22 cellular contexts compared by ENCODE assay signal in the genomic region with DNA sequence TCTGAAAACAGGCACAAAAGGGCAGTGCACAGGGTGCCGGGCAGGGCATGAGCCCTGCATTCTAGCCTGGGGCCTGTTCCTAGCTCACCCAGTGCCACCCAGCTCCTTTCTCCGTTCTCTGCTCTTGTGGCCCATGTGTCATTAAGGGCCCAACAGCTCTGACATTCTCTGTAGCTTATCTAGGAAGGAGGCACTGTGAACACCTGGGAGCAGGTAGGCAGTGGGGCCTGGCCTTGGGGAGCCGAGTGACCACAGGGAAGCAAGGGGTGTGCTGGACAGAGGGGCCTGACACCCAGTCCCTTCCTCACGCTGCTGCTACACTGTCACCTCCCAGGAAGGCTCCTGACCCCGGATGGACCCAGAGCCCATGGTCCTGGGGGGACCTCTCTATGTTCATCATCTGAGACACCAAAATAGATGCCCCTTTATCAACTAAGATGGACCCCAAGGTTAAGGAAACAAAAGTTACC. TPM values are rescaled to one million over a fixed set of nuclear protein-coding genes. Genes with fewer than 3 reads are reported as not detected.
A peak's percentile ranks its signal among the peaks of the same experiment; 100 is the strongest.
DNase-seq lines count a peak whose midpoint lies in the region; ATAC-seq and TF ChIP-seq lines count a peak whose summit lies in the region.
"Had no signal": no experiment of that assay in that cellular context is flagged by ENCODE, and none has a peak within 500 bp of the region (broad histone marks: within the 10 kb centered on the region; RNA-seq: fewer than 3 reads in every experiment).

No MANE protein-coding gene starts in this region.

- 84 to 85% methylated on average over 5 of the region's 5 CpGs for WGBS in esophagus, 2 donors
- WGBS in body of pancreas, 2 donors = 89 to 100% methylated on average over 2 to 5 of the region's 5 CpGs

- DNase-seq in Calu3 (no peak), SJSA1 (ENCODE audit: low read depth in 1 of 2, low spot score in 2 of 2) (peak in 1 of 2 experiments; percentile 30), posterior vena cava (ENCODE audit: low spot score) (peak; percentile 52), cerebellum (ENCODE audit: low spot score) (no peak), body of pancreas (no peak), HAP-1 (ENCODE audit: low spot score in 2 of 2) (no peak)
- DNase-seq: activated CD4-positive, alpha-beta memory T cell treated with anti-CD3 and anti-CD28 coated beads for 36 hours; Karpas-422; NCI-H1105; NCI-H2081 treated with DMSO at 0.1 percent for 48 hours; NCI-H510A treated with DMSO at 0.1 percent for 48 hours; Right ventricle myocardium superior; stimulated activated naive B cell treated with anti-CD40 and anti-IgM and Interleukin-4, amounts not matched to agents 10 μg/mL and 1 μg/mL and 100 μg/mL, for 72 hours; T-helper 2 cell; upper lobe of left lung; WERI-Rb-1 had no signal

- H3K4me3 ChIP-seq in SJSA1 = no peak overlapping the region
- H3K4me3 ChIP-seq in esophagus (ENCODE audit: low read depth in 1 of 2, low read length in 2 of 2) = no peak overlapping the region
- no peak overlapping the region for H3K4me3 ChIP-seq in body of pancreas
- H3K4me3 ChIP-seq in HAP-1 = no peak overlapping the region
- H3K4me3 ChIP-seq: heart left ventricle, upper lobe of left lung had no signal

- H3K27me3 Mint-ChIP-seq in Calu3 (ENCODE audit: unreplicated experiment) = no peaks in the 10 kb centered on the region
- H3K27me3 Mint-ChIP-seq: activated CD4-positive, alpha-beta memory T cell treated with anti-CD3 and anti-CD28 coated beads for 36 hours had no signal

- no peaks in the 10 kb centered on the region for H3K9me3 ChIP-seq in SJSA1 (replicated peaks)
- H3K9me3 ChIP-seq in esophagus (ENCODE audit: control insufficient read depth in 2 of 2, insufficient read depth in 1 of 2, low read depth in 1 of 2, low read length in 1 of 2) = no peaks in the 10 kb centered on the region
- no peaks in the 10 kb centered on the region for H3K9me3 ChIP-seq in body of pancreas
- H3K9me3 ChIP-seq in HAP-1 = no peaks in the 10 kb centered on the region

- no TSS peak for BruUV-seq in Calu3 (replicated peaks; lab: Mats Ljungman, UMichigan)

- TF ChIP-seq POLR2A in body of pancreas (IDR thresholded peaks at IDR 0.05) = no peak

- TF ChIP-seq CTCF in Calu3 (IDR thresholded peaks at IDR 0.05; ENCODE audit: unreplicated experiment) (no peak), body of pancreas (IDR thresholded peaks at IDR 0.05) (no peak)

- peaks cover 24% of the 10 kb centered on the region for H3K4me1 ChIP-seq in SJSA1 (replicated peaks)
- H3K4me1 ChIP-seq in esophagus (ENCODE audit: control insufficient read depth in 2 of 2, insufficient read depth in 2 of 2, low read length in 1 of 2) = peaks cover 4 to 27% of the 10 kb centered on the region in 2 donors
- H3K4me1 ChIP-seq in body of pancreas = no peaks in the 10 kb centered on the region
- H3K4me1 ChIP-seq in HAP-1 = no peaks in the 10 kb centered on the region
- H3K4me1 ChIP-seq: heart left ventricle, upper lobe of left lung had no signal

- peaks cover 4% of the 10 kb centered on the region for H3K9me3 Mint-ChIP-seq in Calu3 (ENCODE audit: low read depth, unreplicated experiment)

- H3K4me1 Mint-ChIP-seq in Calu3 (ENCODE audit: low read depth, unreplicated experiment) = peaks cover 41% of the 10 kb centered on the region
- H3K4me1 Mint-ChIP-seq: nephron had no signal

- in situ Hi-C loops in HAP-1 (cut with MboI; ENCODE audit: low sequenced_read_pairs) = no loop called here

- no peaks in the 10 kb centered on the region for H3K36me3 ChIP-seq in SJSA1
- no peaks in the 10 kb centered on the region for H3K36me3 ChIP-seq in esophagus (ENCODE audit: control insufficient read depth in 2 of 2, insufficient read depth in 2 of 2, low read length in 1 of 2)
- H3K36me3 ChIP-seq in body of pancreas (replicated peaks in 1 of 2; ENCODE audit: insufficient read depth in 1 of 2, low read depth in 2 of 2) = no peaks in the 10 kb centered on the region
- H3K36me3 ChIP-seq in HAP-1 (replicated peaks) = no peaks in the 10 kb centered on the region
- H3K36me3 ChIP-seq: heart left ventricle, upper lobe of left lung, WERI-Rb-1 had no signal

- no peaks in the 10 kb centered on the region for H3K27me3 ChIP-seq in SJSA1 (replicated peaks)
- no peaks in the 10 kb centered on the region for H3K27me3 ChIP-seq in esophagus (ENCODE audit: control insufficient read depth in 1 of 2, insufficient read depth in 2 of 2, low read length in 2 of 2)
- no peaks in the 10 kb centered on the region for H3K27me3 ChIP-seq in body of pancreas
- no peaks in the 10 kb centered on the region for H3K27me3 ChIP-seq in HAP-1 (ENCODE audit: low read depth)
- H3K27me3 ChIP-seq: upper lobe of left lung had no signal

- H3K4me3 Mint-ChIP-seq in Calu3 (ENCODE audit: low read depth, unreplicated experiment) = no peak overlapping the region
- H3K4me3 Mint-ChIP-seq: activated CD4-positive, alpha-beta memory T cell treated with anti-CD3 and anti-CD28 coated beads for 36 hours; activated naive CD8-positive, alpha-beta T cell; brain; nephron; stimulated activated naive B cell treated with anti-CD40 and anti-IgM and Interleukin-4, amounts not matched to agents 10 μg/mL and 1 μg/mL and 100 μg/mL, for 72 hours had no signal

- H3K27ac ChIP-seq in SJSA1 (peak overlapping the region; percentile 87), esophagus (ENCODE audit: low read depth in 2 of 2, low read length in 1 of 2) (peak overlapping the region; percentile 81 to 85), body of pancreas (no peak overlapping the region)
- H3K27ac ChIP-seq: heart left ventricle, upper lobe of left lung, WERI-Rb-1 had no signal

- intact Hi-C loops in Calu3 (cut with micrococcal nuclease; ENCODE audit: unreplicated experiment) (no loop called here), posterior vena cava (cut with DNase I) (no loop called here), body of pancreas (cut with DNase I) (no loop called here)

- peak overlapping the region; percentile 50 for H3K27ac Mint-ChIP-seq in Calu3 (ENCODE audit: unreplicated experiment)
- H3K27ac Mint-ChIP-seq: activated CD4-positive, alpha-beta memory T cell treated with anti-CD3 and anti-CD28 coated beads for 36 hours; activated naive CD8-positive, alpha-beta T cell; brain; nephron; stimulated activated naive B cell treated with anti-CD40 and anti-IgM and Interleukin-4, amounts not matched to agents 10 μg/mL and 1 μg/mL and 100 μg/mL, for 72 hours had no signal

- CTCF ChIA-PET in Calu3 (lab: Charles Lee) = interaction anchor here (1.0 kb wide), 1 partner anchor 86 kb away, joined by 3 read pairs; no protein-coding TSS in a partner anchor

- peaks cover 7% of the 10 kb centered on the region for H3K36me3 Mint-ChIP-seq in Calu3 (ENCODE audit: insufficient read depth, unreplicated experiment)
- H3K36me3 Mint-ChIP-seq: brain; stimulated activated naive B cell treated with anti-CD40 and anti-IgM and Interleukin-4, amounts not matched to agents 10 μg/mL and 1 μg/mL and 100 μg/mL, for 72 hours had no signal

- ATAC-seq in GM21515 (IDR thresholded peaks at IDR 0.05; ENCODE audit: unreplicated experiment) (no peak), body of pancreas (no peak)
- ATAC-seq: heart left ventricle; stimulated activated naive B cell treated with anti-CD40 and anti-IgM and Interleukin-4, amounts not matched to agents 10 μg/mL and 1 μg/mL and 100 μg/mL, for 72 hours had no signal

RNA-seq across cellular contexts. Expression of a gene that starts 14.4 kb away (rescaled TPM):
- total RNA-seq in Calu3 (2022) = 2.3 and 4.5 TPM in 2 replicates
- 0.34 and 1.5 TPM in 2 replicates for total RNA-seq in SJSA1 (2014; rRNA removed; shearing (Covaris generic))
- polyA plus RNA-seq in esophagus = 100 to 1,000 TPM; 162 to 398 TPM
- not detected for total RNA-seq in posterior vena cava
- 0.18 TPM for total RNA-seq in cerebellum
- total RNA-seq in body of pancreas = not detected
- total RNA-seq: activated CD4-positive, alpha-beta memory T cell treated with anti-CD3 and anti-CD28 coated beads for 36 hours; heart left ventricle; Right ventricle myocardium superior; upper lobe of left lung had no signal

RNA-seq across cellular contexts. Expression of a gene that starts 58.3 kb away (rescaled TPM):
- total RNA-seq in Calu3 (2022) (0.21 and 0.22 TPM in 2 replicates), posterior vena cava (not detected), cerebellum (not detected), body of pancreas (not detected)
- total RNA-seq in SJSA1 (2014; rRNA removed; shearing (Covaris generic)) = 1.0 and 3.6 TPM in 2 replicates
- polyA plus RNA-seq in esophagus = 10 to 100 TPM; 14.1 to 31.0 TPM
- total RNA-seq: activated CD4-positive, alpha-beta memory T cell treated with anti-CD3 and anti-CD28 coated beads for 36 hours; heart left ventricle; Right ventricle myocardium superior; upper lobe of left lung had no signal
- polyA plus RNA-seq: heart left ventricle had no signal

Comparison
In these comparisons a context has a peak if more than half of its experiments do, and no peak if none do; other contexts are left out.
1. H3K27ac ChIP-seq: peak in SJSA1 (single experiment) and esophagus (2 of 2); none in body of pancreas (0 of 4).